Comparison of ENCODE assay signal across 9 cellular contexts in the genomic region with DNA sequence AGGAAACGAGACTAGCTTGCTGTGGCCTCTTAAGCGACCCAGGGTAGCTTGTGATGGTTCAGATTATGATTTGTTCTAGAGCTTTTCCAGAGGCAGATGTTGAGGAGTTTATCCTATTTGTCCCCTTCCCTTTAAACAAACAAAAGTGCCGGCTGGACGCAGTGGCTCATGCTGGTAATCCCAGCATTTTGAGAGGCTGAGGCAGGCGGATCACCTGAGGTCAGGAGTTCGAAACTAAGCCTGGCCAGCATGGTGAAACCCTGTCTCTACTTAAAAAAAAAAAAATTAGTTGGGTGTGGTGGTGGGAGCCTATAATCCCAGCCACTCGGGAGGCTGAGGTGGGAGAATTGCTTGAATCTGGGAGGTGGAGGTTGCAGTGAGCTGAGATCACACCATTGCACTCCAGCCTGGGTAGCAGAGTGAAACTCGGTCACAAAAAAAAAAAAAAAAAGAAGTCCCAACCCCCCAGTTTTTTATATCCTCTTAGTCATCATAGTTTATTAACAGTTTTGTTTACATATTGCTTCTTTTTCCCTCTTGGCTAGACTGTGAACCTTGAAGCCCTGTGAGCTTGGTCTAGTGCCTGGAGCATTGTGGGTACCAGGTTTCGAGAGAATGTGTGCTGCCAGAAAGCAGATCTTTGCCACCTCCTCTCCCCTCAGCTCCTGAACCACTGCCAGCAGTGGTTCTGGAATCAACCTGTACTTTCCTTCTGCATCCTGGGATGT. TPM values are rescaled to one million over a fixed set of nuclear protein-coding genes. Genes with fewer than 3 reads are reported as not detected.
DNase-seq lines count a peak whose midpoint lies in the region; ATAC-seq, FAIRE-seq and TF ChIP-seq lines count a peak whose summit lies in the region.
"Had no signal": no experiment of that assay in that cellular context is flagged by ENCODE, and none has a peak within 500 bp of the region (broad histone marks: within the 10 kb centered on the region; RNA-seq: fewer than 3 reads in every experiment).

No MANE protein-coding gene starts in this region.

- no peak overlapping the region for H3K9ac ChIP-seq in endothelial cell of umbilical vein (replicated peaks; ENCODE audit: extremely low read depth, insufficient read depth, low read length)

- no peaks in the 10 kb centered on the region for H3K36me3 ChIP-seq in endothelial cell of umbilical vein (ENCODE audit: control insufficient read depth in 2 of 2, extremely low read depth in 1 of 2, insufficient read depth in 2 of 2, low read length in 2 of 2)

- dilution Hi-C loops in endothelial cell of umbilical vein (cut with MboI; ENCODE audit: extremely low pct_ligation_motif_present, low sequenced_read_pairs), result no loop called here

- H3K36me3 Mint-ChIP-seq in Calu3 (ENCODE audit: insufficient read depth, unreplicated experiment) (peaks cover 5% of the 10 kb centered on the region), osteocyte (ENCODE audit: unreplicated experiment) (no peaks in the 10 kb centered on the region)

- POLR2A ChIA-PET in endothelial cell of umbilical vein (lab: Charles Lee), result interaction anchor here (0.7 kb wide), 1 partner anchor 1595 kb away, joined by 3 read pairs; no protein-coding TSS in a partner anchor

- peaks cover 12% of the 10 kb centered on the region for H4K20me1 ChIP-seq in endothelial cell of umbilical vein (replicated peaks; ENCODE audit: control insufficient read depth, extremely low read depth, insufficient read depth, low read length)

- peaks cover 3% of the 10 kb centered on the region for H3K4me1 ChIP-seq in endothelial cell of umbilical vein (ENCODE audit: control insufficient read depth, extremely low read depth, insufficient read depth, low read length)

- H3K4me1 Mint-ChIP-seq in Calu3 (ENCODE audit: low read depth, unreplicated experiment), result peaks cover 70% of the 10 kb centered on the region
- H3K4me1 Mint-ChIP-seq in osteocyte (ENCODE audit: unreplicated experiment), result peaks cover 48% of the 10 kb centered on the region

- TF ChIP-seq POLR2A in endothelial cell of umbilical vein (IDR thresholded peaks at IDR 0.05; ENCODE audit: low read depth, low read length), result no peak

- H2AFZ ChIP-seq in endothelial cell of umbilical vein (ENCODE audit: low read depth, low read length), result no peak overlapping the region

- H3K79me2 ChIP-seq in endothelial cell of umbilical vein (ENCODE audit: control insufficient read depth, insufficient read depth, low read length), result peaks cover 74% of the 10 kb centered on the region

- peak; percentile 38 for DNase-seq in Calu3
- peak; percentile 39 for DNase-seq in OCI-M1 (lab: John Stamatoyannopoulos, UW)
- DNase-seq in endothelial cell of umbilical vein (ENCODE audit: low read depth, low spot score), result peak; percentile 31
- DNase-seq in osteocyte (ENCODE audit: extremely low spot score, unreplicated experiment), result no peak
- no peak for DNase-seq in NCI-H510A (lab: John Stamatoyannopoulos, UW)
- DNase-seq: NCI-H526 had no signal

- H3K9me3 Mint-ChIP-seq in Calu3 (ENCODE audit: low read depth, unreplicated experiment) (no peaks in the 10 kb centered on the region), osteocyte (ENCODE audit: unreplicated experiment) (no peaks in the 10 kb centered on the region)

- H3K27ac Mint-ChIP-seq in Calu3 (ENCODE audit: unreplicated experiment) (no peak overlapping the region), osteocyte (ENCODE audit: unreplicated experiment) (peak overlapping the region; percentile 2)

- no TSS peak for BruUV-seq in Calu3 (replicated peaks; lab: Mats Ljungman, UMichigan)
- no TSS peak for BruUV-seq in endothelial cell of umbilical vein (replicated peaks; lab: Mats Ljungman, UMichigan)

- H3K9me3 ChIP-seq in endothelial cell of umbilical vein (replicated peaks; ENCODE audit: control insufficient read depth, insufficient read depth, low read length), result no peaks in the 10 kb centered on the region

- no peaks in the 10 kb centered on the region for H3K27me3 Mint-ChIP-seq in Calu3 (ENCODE audit: unreplicated experiment)
- no peaks in the 10 kb centered on the region for H3K27me3 Mint-ChIP-seq in osteocyte (ENCODE audit: unreplicated experiment)

- no peak overlapping the region for H3K4me3 ChIP-seq in endothelial cell of umbilical vein (replicated peaks in 1 of 3; ENCODE audit: insufficient read depth in 1 of 3, low read depth in 1 of 3, low read length in 3 of 3)

- FAIRE-seq in endothelial cell of umbilical vein (lab: Jason Lieb, UNC), result no peak

- intact Hi-C loops in Calu3 (cut with micrococcal nuclease; ENCODE audit: unreplicated experiment), result loop anchor here (10.0 kb wide), 1 partner anchor 80 kb away; a partner anchor contains a TSS
- intact Hi-C loops in endothelial cell of umbilical vein (cut with micrococcal nuclease), result no loop called here

- CTCF ChIA-PET in Calu3 (lab: Charles Lee), result interaction anchor here (0.6 to 1.2 kb wide), 14 partner anchors 9 to 666 kb away, joined by 3 to 5 read pairs (median 3); a partner anchor contains a TSS
- CTCF ChIA-PET in endothelial cell of umbilical vein (lab: Charles Lee), result interaction anchor here (0.8 to 1.9 kb wide), 5 partner anchors 12 to 198 kb away, joined by 3 to 10 read pairs (median 4); no protein-coding TSS in a partner anchor

- H3K27ac ChIP-seq in endothelial cell of umbilical vein (ENCODE audit: insufficient read depth, low read depth, low read length), result no peak overlapping the region

- ATAC-seq in HG02678 (IDR thresholded peaks at IDR 0.05; ENCODE audit: unreplicated experiment), result no peak
- ATAC-seq in GM21786 (IDR thresholded peaks at IDR 0.05; ENCODE audit: unreplicated experiment), result no peak
- no peak for ATAC-seq in HG02798 (IDR thresholded peaks at IDR 0.05; ENCODE audit: poor library complexity, unreplicated experiment)

- H3K4me3 Mint-ChIP-seq in Calu3 (ENCODE audit: low read depth, unreplicated experiment), result peak overlapping the region; percentile 14
- no peak overlapping the region for H3K4me3 Mint-ChIP-seq in osteocyte (ENCODE audit: unreplicated experiment)

- H3K9me1 ChIP-seq in endothelial cell of umbilical vein (replicated peaks; ENCODE audit: control insufficient read depth, extremely low read depth, insufficient read depth, low read length), result no peaks in the 10 kb centered on the region

- H3K27me3 ChIP-seq in endothelial cell of umbilical vein (ENCODE audit: control insufficient read depth in 2 of 2, insufficient read depth in 2 of 2, low read length in 2 of 2), result no peaks in the 10 kb centered on the region

- H3K4me2 ChIP-seq in endothelial cell of umbilical vein (ENCODE audit: insufficient read depth, low read length), result no peak overlapping the region

- TF ChIP-seq CTCF in Calu3 (IDR thresholded peaks at IDR 0.05; ENCODE audit: unreplicated experiment) (no peak), endothelial cell of umbilical vein (IDR thresholded peaks at IDR 0.05; ENCODE audit: extremely low read depth in 1 of 2, insufficient read depth in 1 of 2, low read depth in 1 of 2, low read length in 2 of 2) (no peak), osteocyte (IDR thresholded peaks at IDR 0.05) (no peak)

TF ChIP-seq in endothelial cell of umbilical vein, 7 proteins besides CTCF, POLR2A, EP300 and RAD21:
- no peak for TF ChIP-seq FOS (IDR thresholded peaks at IDR 0.05; ENCODE audit: borderline replicate concordance, insufficient read depth, low read length)
- no peak for TF ChIP-seq MYC (IDR thresholded peaks at IDR 0.05; ENCODE audit: low read depth, low read length)
- TF ChIP-seq, protein P1, sequence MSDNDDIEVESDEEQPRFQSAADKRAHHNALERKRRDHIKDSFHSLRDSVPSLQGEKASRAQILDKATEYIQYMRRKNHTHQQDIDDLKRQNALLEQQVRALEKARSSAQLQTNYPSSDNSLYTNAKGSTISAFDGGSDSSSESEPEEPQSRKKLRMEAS (IDR thresholded peaks at IDR 0.05; ENCODE audit: insufficient read depth, insufficient read length), result no peak
- no peak for TF ChIP-seq EZH2 (IDR thresholded peaks at IDR 0.05; ENCODE audit: borderline replicate concordance, low read depth, low read length, severe bottlenecking)
- TF ChIP-seq JUN (IDR thresholded peaks at IDR 0.05; ENCODE audit: borderline replicate concordance, insufficient read depth, insufficient read length, low read depth), result no peak
- no peak for TF ChIP-seq GATA2 (IDR thresholded peaks at IDR 0.05; ENCODE audit: insufficient read depth, insufficient read length, low read depth, low read length)

RNA-seq across cellular contexts. Expression of a gene that starts 29.8 kb away (rescaled TPM):
- 93.7 and 96.2 TPM in 2 replicates for total RNA-seq in Calu3 (2022)
- 69.1 and 74.2 TPM in 2 replicates for total RNA-seq in endothelial cell of umbilical vein
- 52.4 and 52.9 TPM in 2 replicates for polyA plus RNA-seq in endothelial cell of umbilical vein
- 55.5 and 56.5 TPM in 2 replicates for polyA plus RNA-seq in endothelial cell of umbilical vein (2011; cell fraction: cytosol; rRNA removed)
- polyA plus RNA-seq in endothelial cell of umbilical vein (2011; cell fraction: nucleus; rRNA removed), result 65.3 and 75.4 TPM in 2 replicates
- 46.4 and 49.8 TPM in 2 replicates for polyA plus RNA-seq in endothelial cell of umbilical vein (2012)
- 64.9 and 75.6 TPM in 2 replicates for polyA minus RNA-seq in endothelial cell of umbilical vein
- polyA minus RNA-seq in endothelial cell of umbilical vein (2011; cell fraction: cytosol; rRNA and poly(A)+ RNA removed), result 29.7 TPM
- polyA minus RNA-seq in endothelial cell of umbilical vein (2011; cell fraction: nucleus; rRNA and poly(A)+ RNA removed), result 31.4 and 32.5 TPM in 2 replicates
- total RNA-seq in osteocyte, result 62.4 and 67.5 TPM in 2 replicates

RNA-seq across cellular contexts. Expression of a gene that starts 56.1 kb away (rescaled TPM):
- not detected in 2 replicates for total RNA-seq in Calu3 (2022)
- not detected in 2 replicates for total RNA-seq in endothelial cell of umbilical vein
- not detected in 2 replicates for polyA plus RNA-seq in endothelial cell of umbilical vein
- not detected in 2 replicates for polyA plus RNA-seq in endothelial cell of umbilical vein (2011; cell fraction: cytosol; rRNA removed)
- not detected in 2 replicates for polyA plus RNA-seq in endothelial cell of umbilical vein (2011; cell fraction: nucleus; rRNA removed)
- not detected in 2 replicates for polyA plus RNA-seq in endothelial cell of umbilical vein (2012)
- polyA minus RNA-seq in endothelial cell of umbilical vein, result not detected in 2 replicates
- not detected for polyA minus RNA-seq in endothelial cell of umbilical vein (2011; cell fraction: cytosol; rRNA and poly(A)+ RNA removed)
- not detected in 2 replicates for polyA minus RNA-seq in endothelial cell of umbilical vein (2011; cell fraction: nucleus; rRNA and poly(A)+ RNA removed)
- total RNA-seq in osteocyte, result not detected in 2 replicates

RNA-seq across cellular contexts. Expression of a gene that starts 57.8 kb away (rescaled TPM):
- total RNA-seq in Calu3 (2022), result not detected in 2 replicates
- total RNA-seq in endothelial cell of umbilical vein, result not detected in 2 replicates
- not detected in 2 replicates for polyA plus RNA-seq in endothelial cell of umbilical vein
- polyA plus RNA-seq in endothelial cell of umbilical vein (2011; cell fraction: cytosol; rRNA removed), result not detected in 2 replicates
- not detected in 2 replicates for polyA plus RNA-seq in endothelial cell of umbilical vein (2011; cell fraction: nucleus; rRNA removed)
- not detected in 2 replicates for polyA plus RNA-seq in endothelial cell of umbilical vein (2012)
- polyA minus RNA-seq in endothelial cell of umbilical vein, result not detected in 2 replicates
- not detected for polyA minus RNA-seq in endothelial cell of umbilical vein (2011; cell fraction: cytosol; rRNA and poly(A)+ RNA removed)
- polyA minus RNA-seq in endothelial cell of umbilical vein (2011; cell fraction: nucleus; rRNA and poly(A)+ RNA removed), result not detected in 2 replicates
- not detected in 2 replicates for total RNA-seq in osteocyte

Comparison
In these comparisons a context has a peak if more than half of its experiments do, and no peak if none do; other contexts are left out.
1. DNase-seq: peak in Calu3 (single experiment), OCI-M1 (single experiment) and endothelial cell of umbilical vein (single experiment); none in osteocyte (single experiment) and NCI-H510A (single experiment).